27 cellular contexts compared by ENCODE assay signal in genomic region chr11:74142624-74143023, GRCh38. TPM values are rescaled to one million over a fixed set of nuclear protein-coding genes. Genes with fewer than 3 reads are reported as not detected.
A peak's percentile ranks its signal among the peaks of the same experiment; 100 is the strongest.
DNase-seq lines count a peak whose midpoint lies in the region; ATAC-seq and TF ChIP-seq lines count a peak whose summit lies in the region.
"Had no signal": no experiment of that assay in that cellular context is flagged by ENCODE, and none has a peak within 500 bp of the region (broad histone marks: within the 10 kb centered on the region; RNA-seq: fewer than 3 reads in every experiment).

No MANE protein-coding gene starts in this region.

- peaks cover 11% of the 10 kb centered on the region; the same call in 1 of the 2 replicates for H3K79me2 ChIP-seq in SK-N-SH (ENCODE audit: insufficient read depth)

- H3K9me2 ChIP-seq in SK-N-SH = no peaks in the 10 kb centered on the region

- CTCF ChIA-PET in SK-N-SH (lab: Yijun Ruan, JAX) = no interaction called here

- no peak for TF ChIP-seq EP300 in SK-N-SH (IDR thresholded peaks at IDR 0.05; ENCODE audit: borderline replicate concordance in 1 of 2, low read depth in 1 of 2, low read length in 1 of 2)

- H3K27me3 ChIP-seq in SK-N-SH (ENCODE audit: insufficient read depth) (no peaks in the 10 kb centered on the region), RWPE2 (ENCODE audit: insufficient read depth, poor library complexity, severe bottlenecking) (no peaks in the 10 kb centered on the region)
- H3K27me3 ChIP-seq: ascending aorta, upper lobe of right lung had no signal

- H3K4me1 ChIP-seq in SK-N-SH (ENCODE audit: control insufficient read depth in 1 of 2, insufficient read depth in 2 of 2, low read depth in 1 of 2, low read length in 1 of 2) = peaks cover 11 to 29% of the 10 kb centered on the region in 2 experiments
- H3K4me1 ChIP-seq in RWPE2 (ENCODE audit: insufficient read depth, poor library complexity, severe bottlenecking) = peaks cover 39% of the 10 kb centered on the region
- H3K4me1 ChIP-seq: upper lobe of right lung had no signal

- H3K36me3 ChIP-seq in SK-N-SH (replicated peaks in 1 of 2; ENCODE audit: control insufficient read depth in 1 of 2, insufficient read depth in 2 of 2, low read length in 1 of 2) (peaks cover 0 to 9% of the 10 kb centered on the region in 2 experiments), RWPE2 (ENCODE audit: low read depth) (peaks cover 16% of the 10 kb centered on the region; the same call in 1 of the 2 replicates)
- H3K36me3 ChIP-seq: ascending aorta had no signal

- DNase-seq in SK-N-SH = no peak
- DNase-seq in RWPE2 (ENCODE audit: low spot score) = no peak
- peak; percentile 40 for DNase-seq in fibroblast of peridontal ligament (ENCODE audit: extremely low read depth)
- DNase-seq in stromal cell of bone marrow (ENCODE audit: low read depth) = peak; percentile 6
- no peak for DNase-seq in NCI-H1694 (lab: John Stamatoyannopoulos, UW)
- DNase-seq in substantia nigra (lab: John Stamatoyannopoulos, UW) = no peak
- DNase-seq: activated CD4-positive, alpha-beta T cell treated with anti-CD3 and anti-CD28 coated beads, Interleukin-2, amount 50 U/mL, for 4 hours; activated naive CD4-positive, alpha-beta T cell; C1 segment of cervical spinal cord; GF-D8; KG1; natural killer cell; NCI-H1092; NCI-H2081 treated with DMSO at 0.1 percent for 48 hours; NCI-H526; posterior cingulate gyrus; SHP77; stimulated activated CD4-positive, alpha-beta T cell treated with anti-CD3 and anti-CD28 coated beads, Interleukin-4, amount 100 ng/mL, for 1 hour; T-helper 1 cell; upper lobe of right lung had no signal

- H4K20me1 ChIP-seq in SK-N-SH (ENCODE audit: insufficient read depth) = no peaks in the 10 kb centered on the region

- no peak overlapping the region for H2AFZ ChIP-seq in SK-N-SH (ENCODE audit: low read depth)

- TF ChIP-seq RAD21 in SK-N-SH (IDR thresholded peaks at IDR 0.05; ENCODE audit: low read length) = no peak

- no peak overlapping the region for H3K4me2 ChIP-seq in SK-N-SH

- H3K9me3 ChIP-seq in SK-N-SH = no peaks in the 10 kb centered on the region
- H3K9me3 ChIP-seq in RWPE2 (ENCODE audit: severe bottlenecking) = no peaks in the 10 kb centered on the region
- H3K9me3 ChIP-seq: ascending aorta, upper lobe of right lung had no signal

- POLR2A ChIA-PET in SK-N-SH (lab: Yijun Ruan, JAX) = no interaction called here

- peaks cover 29% of the 10 kb centered on the region for H3F3A ChIP-seq in SK-N-SH (replicated peaks; ENCODE audit: insufficient read depth)

- H3K4me3 ChIP-seq in SK-N-SH (ENCODE audit: low read depth in 2 of 2, low read length in 1 of 2) (no peak overlapping the region), RWPE2 (ENCODE audit: severe bottlenecking) (no peak overlapping the region)
- H3K4me3 ChIP-seq: ascending aorta, GM12878, skin epidermis, upper lobe of right lung had no signal

- no peak for TF ChIP-seq CTCF in SK-N-SH (IDR thresholded peaks at IDR 0.05)
- no peak for TF ChIP-seq CTCF in RWPE2 (IDR thresholded peaks at IDR 0.05; ENCODE audit: poor library complexity, severe bottlenecking)

- H3K9ac ChIP-seq in SK-N-SH = no peak overlapping the region

- H3K27ac ChIP-seq in SK-N-SH (ENCODE audit: low read depth in 2 of 2, low read length in 1 of 2) (peak overlapping the region in 1 of 2 experiments; percentile 5; a peak in 1 of 4 replicates), RWPE2 (ENCODE audit: poor library complexity, severe bottlenecking) (peak overlapping the region; percentile 96), substantia nigra (ENCODE audit: low read depth, low read length, poor library complexity, severe bottlenecking) (no peak overlapping the region)
- H3K27ac ChIP-seq: 22Rv1, ascending aorta, skin epidermis, upper lobe of right lung, VCaP had no signal

- WGBS in SK-N-SH (ENCODE audit: low lambda C conversion rate) = 69% methylated on average over 3 of the region's 3 CpGs

- ATAC-seq in SK-N-SH treated with all-trans-retinoic acid at 6 μM for 48 hours (no peak), RWPE2 (ENCODE audit: low read depth) (no peak), GM18868 (IDR thresholded peaks at IDR 0.05; ENCODE audit: unreplicated experiment) (no peak)
- ATAC-seq: GM12878, natural killer cell, upper lobe of right lung had no signal

TF ChIP-seq in SK-N-SH, 30 proteins besides CTCF, POLR2A, EP300 and RAD21:
- TF ChIP-seq FOSL2 (IDR thresholded peaks at IDR 0.05; ENCODE audit: borderline replicate concordance, low read depth) (peak; percentile 56; the same call in 1 of the 2 replicates), PBX3 (IDR thresholded peaks at IDR 0.05) (peak; percentile 84), TAF1 (IDR thresholded peaks at IDR 0.05; ENCODE audit: borderline replicate concordance, low read depth, low read length) (no peak), USF1 (IDR thresholded peaks at IDR 0.05; ENCODE audit: borderline replicate concordance, low read depth) (no peak), POLR2AphosphoS5 (IDR thresholded peaks at IDR 0.05; ENCODE audit: low read depth, low read length) (no peak), YY1 (IDR thresholded peaks at IDR 0.05; ENCODE audit: low read depth) (no peak), TCF12 (IDR thresholded peaks at IDR 0.05) (no peak), JUND (IDR thresholded peaks at IDR 0.05) (peak; percentile 33; the same call in 1 of the 2 replicates)

TF ChIP-seq in SK-N-SH treated with all-trans-retinoic acid at 6 μM for 48 hours, 23 proteins besides CTCF, POLR2A, EP300 and RAD21:
- TF ChIP-seq CREB5 (CRISPR knock-in tag; IDR thresholded peaks at IDR 0.05; ENCODE audit: low read depth) = no peak
- no peak for TF ChIP-seq TSHZ2 (CRISPR knock-in tag; IDR thresholded peaks at IDR 0.05)
- TF ChIP-seq OSR1 (CRISPR knock-in tag; IDR thresholded peaks at IDR 0.05) = no peak
- TF ChIP-seq CSRNP3 (CRISPR knock-in tag; IDR thresholded peaks at IDR 0.05) = no peak

RNA-seq across cellular contexts. Expression of gene C2CD3, which starts 28.2 kb away (rescaled TPM):
- polyA plus RNA-seq in SK-N-SH (2012; rRNA removed) = 7.0 and 9.9 TPM in 2 replicates
- 5.3 and 6.7 TPM in 2 replicates for polyA plus RNA-seq in SK-N-SH (2012; cell fraction: cytosol; rRNA removed)
- polyA plus RNA-seq in SK-N-SH (2012; cell fraction: nucleus; rRNA removed) = 22.3 and 23.4 TPM in 2 replicates

RNA-seq across cellular contexts. Expression of gene PPME1, which starts 28.5 kb away (rescaled TPM):
- 107 and 109 TPM in 2 replicates for polyA plus RNA-seq in SK-N-SH (2012; rRNA removed)
- polyA plus RNA-seq in SK-N-SH (2012; cell fraction: cytosol; rRNA removed) = 63.2 and 79.8 TPM in 2 replicates
- polyA plus RNA-seq in SK-N-SH (2012; cell fraction: nucleus; rRNA removed) = 91.8 and 122 TPM in 2 replicates

Comparison
In these comparisons a context has a peak if more than half of its experiments do, and no peak if none do; other contexts are left out.
1. DNase-seq: peak in fibroblast of peridontal ligament (single experiment) and stromal cell of bone marrow (single experiment); none in SK-N-SH (single experiment), RWPE2 (single experiment), NCI-H1694 (single experiment) and substantia nigra (0 of 49).